In genomic region chr3:15542641-15543040, GRCh38 we compare ENCODE assay signal across 19 cellular contexts. TPM values are rescaled to one million over a fixed set of nuclear protein-coding genes. Genes with fewer than 3 reads are reported as not detected.
DNase-seq lines count a peak whose midpoint lies in the region; ATAC-seq, FAIRE-seq and TF ChIP-seq lines count a peak whose summit lies in the region.
"Had no signal": no experiment of that assay in that cellular context is flagged by ENCODE, and none has a peak within 500 bp of the region (broad histone marks: within the 10 kb centered on the region; RNA-seq: fewer than 3 reads in every experiment).

No MANE protein-coding gene starts in this region.

- CTCF ChIA-PET in activated CD8-positive, alpha-beta memory T cell treated with anti-CD3 and anti-CD28 coated beads, Interleukin-2, amount 10 ng/mL, durations not matched to agents 7 days and 5 days (lab: Charles Lee), result interaction anchor here (1.1 to 1.2 kb wide), 3 partner anchors 9 to 337 kb away, joined by 3 to 5 read pairs (median 3); partner anchors contain the start of gene CAPN7
- CTCF ChIA-PET in endothelial cell of umbilical vein (lab: Charles Lee), result interaction anchor here (1.0 to 1.4 kb wide), 4 partner anchors 15 to 435 kb away, joined by 3 to 4 read pairs (median 3); no protein-coding TSS in a partner anchor

- no peaks in the 10 kb centered on the region for H3K36me3 ChIP-seq in endothelial cell of umbilical vein (ENCODE audit: control insufficient read depth in 2 of 2, extremely low read depth in 1 of 2, insufficient read depth in 2 of 2, low read length in 2 of 2)
- H3K36me3 ChIP-seq: BLaER1 had no signal

- H3K4me3 ChIP-seq in endothelial cell of umbilical vein (replicated peaks in 1 of 3; ENCODE audit: insufficient read depth in 1 of 3, low read depth in 1 of 3, low read length in 3 of 3) (no peak overlapping the region), right cardiac atrium (ENCODE audit: low read length) (no peak overlapping the region)
- H3K4me3 ChIP-seq: BLaER1, GM23338 had no signal

- peaks cover 40% of the 10 kb centered on the region for H3K4me1 Mint-ChIP-seq in activated CD8-positive, alpha-beta memory T cell treated with anti-CD3 and anti-CD28 coated beads, Interleukin-2, amount 10 ng/mL, durations not matched to agents 7 days and 5 days
- H3K4me1 Mint-ChIP-seq: GM23338 had no signal

- no peak for TF ChIP-seq CTCF in endothelial cell of umbilical vein (IDR thresholded peaks at IDR 0.05; ENCODE audit: extremely low read depth in 1 of 2, insufficient read depth in 1 of 2, low read depth in 1 of 2, low read length in 2 of 2)

- H3K4me1 ChIP-seq in endothelial cell of umbilical vein (ENCODE audit: control insufficient read depth, extremely low read depth, insufficient read depth, low read length), result no peaks in the 10 kb centered on the region
- H3K4me1 ChIP-seq in right cardiac atrium (ENCODE audit: control insufficient read depth, insufficient read depth, low read length), result peaks cover 5% of the 10 kb centered on the region
- H3K4me1 ChIP-seq: BLaER1 had no signal

- DNase-seq in activated CD8-positive, alpha-beta memory T cell treated with anti-CD3 and anti-CD28 coated beads, Interleukin-2, amount 10 ng/mL, durations not matched to agents 7 days and 5 days, result no peak
- DNase-seq in activated CD8-positive, alpha-beta memory T cell treated with anti-CD3 and anti-CD28 coated beads, Interleukin-2, amount 50 U/mL, for 48 hours, result no peak
- DNase-seq in endothelial cell of umbilical vein (ENCODE audit: low read depth, low spot score), result peak; percentile 53
- DNase-seq in right cardiac atrium, result peak in 1 of 3 donors; percentile 52
- no peak for DNase-seq in sciatic nerve (ENCODE audit: low spot score)
- no peak for DNase-seq in HT-29 (ENCODE audit: low spot score)
- no peak for DNase-seq in stimulated activated naive CD4-positive, alpha-beta T cell (lab: John Stamatoyannopoulos, UW)
- DNase-seq: DMS79 treated with DMSO at 0.1 percent for 48 hours, NCI-H1048, NCI-H1436 treated with DMSO at 0.1 percent for 48 hours, NCI-H2081 treated with DMSO at 0.1 percent for 48 hours, NCI-H510A treated with DMSO at 0.1 percent for 48 hours, NCI-H82 had no signal

- POLR2A ChIA-PET in endothelial cell of umbilical vein (lab: Charles Lee), result no interaction called here

- H3K79me2 ChIP-seq in endothelial cell of umbilical vein (ENCODE audit: control insufficient read depth, insufficient read depth, low read length), result no peaks in the 10 kb centered on the region

- H3K9me1 ChIP-seq in endothelial cell of umbilical vein (replicated peaks; ENCODE audit: control insufficient read depth, extremely low read depth, insufficient read depth, low read length), result no peaks in the 10 kb centered on the region

- no peak for ATAC-seq in activated CD8-positive, alpha-beta memory T cell treated with anti-CD3 and anti-CD28 coated beads, Interleukin-2, amount 10 ng/mL, durations not matched to agents 7 days and 5 days
- ATAC-seq in right cardiac atrium, result peak; percentile 81 to 86
- ATAC-seq in sciatic nerve, result peak; percentile 49
- ATAC-seq in HG02759 (IDR thresholded peaks at IDR 0.05; ENCODE audit: unreplicated experiment), result no peak
- ATAC-seq: GM23338, HCT116 had no signal

- no peak overlapping the region for H3K27ac ChIP-seq in endothelial cell of umbilical vein (ENCODE audit: insufficient read depth, low read depth, low read length)
- no peak overlapping the region for H3K27ac ChIP-seq in right cardiac atrium (ENCODE audit: low read length)
- H3K27ac ChIP-seq: BLaER1 had no signal

- intact Hi-C loops in endothelial cell of umbilical vein (cut with micrococcal nuclease) (no loop called here), right cardiac atrium (cut with DNase I) (no loop called here), sciatic nerve (cut with DNase I) (no loop called here)

- peak overlapping the region; percentile 13 for H3K27ac Mint-ChIP-seq in activated CD8-positive, alpha-beta memory T cell treated with anti-CD3 and anti-CD28 coated beads, Interleukin-2, amount 10 ng/mL, durations not matched to agents 7 days and 5 days
- H3K27ac Mint-ChIP-seq: GM23338 had no signal

- H3K9me3 ChIP-seq in endothelial cell of umbilical vein (replicated peaks; ENCODE audit: control insufficient read depth, insufficient read depth, low read length) (no peaks in the 10 kb centered on the region), right cardiac atrium (ENCODE audit: control insufficient read depth, low read length) (no peaks in the 10 kb centered on the region)

- BruUV-seq in endothelial cell of umbilical vein (replicated peaks; lab: Mats Ljungman, UMichigan), result no TSS peak

- no peak overlapping the region for H3K9ac ChIP-seq in endothelial cell of umbilical vein (replicated peaks; ENCODE audit: extremely low read depth, insufficient read depth, low read length)
- H3K9ac ChIP-seq: BLaER1 had no signal

- H2AFZ ChIP-seq in endothelial cell of umbilical vein (ENCODE audit: low read depth, low read length), result no peak overlapping the region
- H2AFZ ChIP-seq: GM23338 had no signal

- peaks cover 3% of the 10 kb centered on the region for H3K27me3 Mint-ChIP-seq in activated CD8-positive, alpha-beta memory T cell treated with anti-CD3 and anti-CD28 coated beads, Interleukin-2, amount 10 ng/mL, durations not matched to agents 7 days and 5 days

- FAIRE-seq in endothelial cell of umbilical vein (lab: Jason Lieb, UNC), result no peak
- FAIRE-seq: A204.1, G401.6 had no signal

- H4K20me1 ChIP-seq in endothelial cell of umbilical vein (replicated peaks; ENCODE audit: control insufficient read depth, extremely low read depth, insufficient read depth, low read length), result no peaks in the 10 kb centered on the region
- H4K20me1 ChIP-seq: BLaER1 had no signal

- dilution Hi-C loops in endothelial cell of umbilical vein (cut with MboI; ENCODE audit: extremely low pct_ligation_motif_present, low sequenced_read_pairs), result no loop called here

- H3K36me3 Mint-ChIP-seq in activated CD8-positive, alpha-beta memory T cell treated with anti-CD3 and anti-CD28 coated beads, Interleukin-2, amount 10 ng/mL, durations not matched to agents 7 days and 5 days, result peaks cover 27% of the 10 kb centered on the region

- H3K4me2 ChIP-seq in endothelial cell of umbilical vein (ENCODE audit: insufficient read depth, low read length), result no peak overlapping the region
- H3K4me2 ChIP-seq: BLaER1, GM23338 had no signal

- H3K27me3 ChIP-seq in endothelial cell of umbilical vein (ENCODE audit: control insufficient read depth in 2 of 2, insufficient read depth in 2 of 2, low read length in 2 of 2), result no peaks in the 10 kb centered on the region
- H3K27me3 ChIP-seq in right cardiac atrium (ENCODE audit: control insufficient read depth, insufficient read depth), result no peaks in the 10 kb centered on the region
- H3K27me3 ChIP-seq: BLaER1 had no signal

- H3K9me3 Mint-ChIP-seq in activated CD8-positive, alpha-beta memory T cell treated with anti-CD3 and anti-CD28 coated beads, Interleukin-2, amount 10 ng/mL, durations not matched to agents 7 days and 5 days (ENCODE audit: low read depth), result peaks cover 9% of the 10 kb centered on the region
- H3K9me3 Mint-ChIP-seq: GM23338 had no signal

- TF ChIP-seq POLR2A in endothelial cell of umbilical vein (IDR thresholded peaks at IDR 0.05; ENCODE audit: low read depth, low read length), result no peak

- H3K4me3 Mint-ChIP-seq in activated CD8-positive, alpha-beta memory T cell treated with anti-CD3 and anti-CD28 coated beads, Interleukin-2, amount 10 ng/mL, durations not matched to agents 7 days and 5 days, result no peak overlapping the region
- H3K4me3 Mint-ChIP-seq: GM23338 had no signal

- 15% methylated on average over 5 of the region's 5 CpGs for WGBS in right cardiac atrium

RNA-seq across cellular contexts. Expression of gene COLQ, which starts 21.1 kb away (rescaled TPM):
- 1 to 10 TPM; 2.3 to 4.7 TPM for total RNA-seq in activated CD8-positive, alpha-beta memory T cell treated with anti-CD3 and anti-CD28 coated beads, Interleukin-2, amount 10 ng/mL, durations not matched to agents 7 days and 5 days
- total RNA-seq in endothelial cell of umbilical vein, result 1.1 and 2.3 TPM in 2 replicates
- 2.0 TPM in 2 replicates for polyA plus RNA-seq in endothelial cell of umbilical vein
- 0.35 and 0.86 TPM in 2 replicates for polyA plus RNA-seq in endothelial cell of umbilical vein (2011; cell fraction: cytosol; rRNA removed)
- 6.7 and 11.5 TPM in 2 replicates for polyA plus RNA-seq in endothelial cell of umbilical vein (2011; cell fraction: nucleus; rRNA removed)
- polyA plus RNA-seq in endothelial cell of umbilical vein (2012), result 0.48 and 1.2 TPM in 2 replicates
- 0.97 and 1.7 TPM in 2 replicates for polyA minus RNA-seq in endothelial cell of umbilical vein
- not detected for polyA minus RNA-seq in endothelial cell of umbilical vein (2011; cell fraction: cytosol; rRNA and poly(A)+ RNA removed)
- polyA minus RNA-seq in endothelial cell of umbilical vein (2011; cell fraction: nucleus; rRNA and poly(A)+ RNA removed), result 2.8 and 3.6 TPM in 2 replicates
- 10 to 100 TPM in 1 of 4 donors, 1 to 10 TPM in 3; 1.7 to 18.9 (median 3.4) TPM for total RNA-seq in right cardiac atrium
- polyA plus RNA-seq in right cardiac atrium, result 4.3 TPM
- 6.3 TPM for total RNA-seq in sciatic nerve
- total RNA-seq in HT-29 (2014; rRNA removed; shearing (Covaris generic)), result not detected in 2 replicates

RNA-seq across cellular contexts. Expression of gene HACL1, which starts 58.7 kb away (rescaled TPM):
- total RNA-seq in activated CD8-positive, alpha-beta memory T cell treated with anti-CD3 and anti-CD28 coated beads, Interleukin-2, amount 10 ng/mL, durations not matched to agents 7 days and 5 days, result 10 to 100 TPM; 24.4 to 25.5 TPM
- 27.4 and 29.9 TPM in 2 replicates for total RNA-seq in endothelial cell of umbilical vein
- 14.4 and 16.5 TPM in 2 replicates for polyA plus RNA-seq in endothelial cell of umbilical vein
- 19.0 and 19.5 TPM in 2 replicates for polyA plus RNA-seq in endothelial cell of umbilical vein (2011; cell fraction: cytosol; rRNA removed)
- polyA plus RNA-seq in endothelial cell of umbilical vein (2011; cell fraction: nucleus; rRNA removed), result 36.6 and 37.8 TPM in 2 replicates
- polyA plus RNA-seq in endothelial cell of umbilical vein (2012), result 18.1 and 24.8 TPM in 2 replicates
- polyA minus RNA-seq in endothelial cell of umbilical vein, result 84.9 and 93.4 TPM in 2 replicates
- polyA minus RNA-seq in endothelial cell of umbilical vein (2011; cell fraction: cytosol; rRNA and poly(A)+ RNA removed), result 17.7 TPM
- 96.8 and 111 TPM in 2 replicates for polyA minus RNA-seq in endothelial cell of umbilical vein (2011; cell fraction: nucleus; rRNA and poly(A)+ RNA removed)
- 10 to 100 TPM; 10.8 to 16.8 (median 13.8) TPM for total RNA-seq in right cardiac atrium
- polyA plus RNA-seq in right cardiac atrium, result 9.7 TPM
- total RNA-seq in sciatic nerve, result 25.3 TPM
- 22.4 and 23.6 TPM in 2 replicates for total RNA-seq in HT-29 (2014; rRNA removed; shearing (Covaris generic))

RNA-seq across cellular contexts. Expression of gene BTD, which starts 58.9 kb away (rescaled TPM):
- total RNA-seq in activated CD8-positive, alpha-beta memory T cell treated with anti-CD3 and anti-CD28 coated beads, Interleukin-2, amount 10 ng/mL, durations not matched to agents 7 days and 5 days, result 1 to 10 TPM; 5.2 to 6.2 TPM
- total RNA-seq in endothelial cell of umbilical vein, result 18.7 and 20.3 TPM in 2 replicates
- polyA plus RNA-seq in endothelial cell of umbilical vein, result 27.1 and 32.2 TPM in 2 replicates
- polyA plus RNA-seq in endothelial cell of umbilical vein (2011; cell fraction: cytosol; rRNA removed), result 24.7 and 26.8 TPM in 2 replicates
- 22.9 and 23.5 TPM in 2 replicates for polyA plus RNA-seq in endothelial cell of umbilical vein (2011; cell fraction: nucleus; rRNA removed)
- polyA plus RNA-seq in endothelial cell of umbilical vein (2012), result 15.7 and 17.1 TPM in 2 replicates
- 48.8 and 59.8 TPM in 2 replicates for polyA minus RNA-seq in endothelial cell of umbilical vein
- 12.0 TPM for polyA minus RNA-seq in endothelial cell of umbilical vein (2011; cell fraction: cytosol; rRNA and poly(A)+ RNA removed)
- 26.5 and 38.8 TPM in 2 replicates for polyA minus RNA-seq in endothelial cell of umbilical vein (2011; cell fraction: nucleus; rRNA and poly(A)+ RNA removed)
- 10 to 100 TPM; 10.1 to 13.5 (median 10.9) TPM for total RNA-seq in right cardiac atrium
- polyA plus RNA-seq in right cardiac atrium, result 8.0 TPM
- total RNA-seq in sciatic nerve, result 22.5 TPM
- total RNA-seq in HT-29 (2014; rRNA removed; shearing (Covaris generic)), result 12.3 and 17.4 TPM in 2 replicates

Comparison
In these comparisons a context has a peak if more than half of its experiments do, and no peak if none do; other contexts are left out.
1. ATAC-seq: peak in right cardiac atrium (2 of 2) and sciatic nerve (single experiment); none in activated CD8-positive, alpha-beta memory T cell treated with anti-CD3 and anti-CD28 coated beads, Interleukin-2, amount 10 ng/mL, durations not matched to agents 7 days and 5 days (single experiment) and HG02759 (single experiment).